ENCODE assay signal across 13 cellular contexts in genomic region chr6:120354452-120355098, GRCh38.
DNase-seq lines count a peak whose midpoint lies in the region; ATAC-seq lines count a peak whose summit lies in the region.
"Had no signal": no experiment of that assay in that cellular context is flagged by ENCODE, and none has a peak within 500 bp of the region (broad histone marks: within the 10 kb centered on the region; RNA-seq: fewer than 3 reads in every experiment).

No MANE protein-coding gene starts in this region.

- H4K20me1 ChIP-seq in BLaER1 treated with 17β-estradiol and CSF1 and Interleukin-3, amounts not matched to agents 10 nM and 100 nM: no peaks in the 10 kb centered on the region

- no CpG with 5 or more reads among the region's 1 CpG for WGBS in neuronal stem cell (ENCODE audit: extremely low coverage in 2 of 2, insufficient read length in 2 of 2, insufficient replicate concordance in 1 of 2), 2 donors

- no peak overlapping the region for H2AFZ ChIP-seq in neuronal stem cell (ENCODE audit: low read length)

- peak; percentile 67 for DNase-seq in M059J (ENCODE audit: low read depth)
- no peak for DNase-seq in activated naive CD8-positive, alpha-beta T cell treated with anti-CD3 and anti-CD28 coated beads, Interleukin-2, amount 50 U/mL, for 24 hours
- no peak for DNase-seq in retina
- DNase-seq in midbrain (lab: John Stamatoyannopoulos, UW): no peak
- no peak for DNase-seq in neuronal stem cell (ENCODE audit: low spot score)
- DNase-seq: AML-193; NCI-H2029 treated with DMSO at 0.1 percent for 48 hours; stimulated activated CD4-positive, alpha-beta T cell treated with anti-CD3 and anti-CD28 coated beads, Interleukin-2, amount 100 ng/mL, for 48 hours; stomach had no signal

- ATAC-seq in GM19397 (IDR thresholded peaks at IDR 0.05; ENCODE audit: unreplicated experiment) (peak; percentile 62), HG03025 (IDR thresholded peaks at IDR 0.05; ENCODE audit: low FRiP score, unreplicated experiment) (no peak)
- peak; percentile 57 for ATAC-seq in activated naive CD8-positive, alpha-beta T cell treated with anti-CD3 and anti-CD28 coated beads, Interleukin-2, amount 50 U/mL, for 24 hours

- H3K23ac ChIP-seq in neuronal stem cell (ENCODE audit: low read depth, low read length, poor library complexity): no peak overlapping the region

- H3K9ac ChIP-seq in BLaER1 treated with 17β-estradiol and CSF1 and Interleukin-3, amounts not matched to agents 10 nM and 100 nM: no peak overlapping the region
- no peak overlapping the region for H3K9ac ChIP-seq in neuronal stem cell (ENCODE audit: low read depth, low read length, poor library complexity)

- no peak overlapping the region for H4K91ac ChIP-seq in neuronal stem cell (ENCODE audit: low read depth, low read length, poor library complexity)

- H3K9me3 ChIP-seq in BLaER1 treated with 17β-estradiol and CSF1 and Interleukin-3, amounts not matched to agents 10 nM and 100 nM (replicated peaks in 1 of 11): peaks cover 20 to 32% (median 25%) of the 10 kb centered on the region in 11 experiments
- no peaks in the 10 kb centered on the region for H3K9me3 ChIP-seq in neuronal stem cell (replicated peaks in 1 of 2; ENCODE audit: control insufficient read depth in 2 of 2, insufficient read depth in 1 of 2, low read depth in 1 of 2, low read length in 2 of 2)

- H3K36me3 ChIP-seq in BLaER1 treated with 17β-estradiol and CSF1 and Interleukin-3, amounts not matched to agents 10 nM and 100 nM: no peaks in the 10 kb centered on the region
- no peaks in the 10 kb centered on the region for H3K36me3 ChIP-seq in neuronal stem cell (replicated peaks in 1 of 2; ENCODE audit: control insufficient read depth in 2 of 2, insufficient read depth in 2 of 2, low read length in 2 of 2)
- H3K36me3 ChIP-seq: stomach had no signal

- H3K27ac Mint-ChIP-seq in activated naive CD8-positive, alpha-beta T cell treated with anti-CD3 and anti-CD28 coated beads, Interleukin-2, amount 50 U/mL, for 24 hours: no peak overlapping the region
- H3K27ac Mint-ChIP-seq: dendritic cell treated with granulocyte-macrophage colony-stimulating factor and Interleukin-4, amounts not matched to agents 40 ng/mL and 50 ng/mL, for 4 days had no signal

- no peak overlapping the region for H3K18ac ChIP-seq in neuronal stem cell (ENCODE audit: low read length)

- H3K14ac ChIP-seq in neuronal stem cell (ENCODE audit: low read length): no peak overlapping the region

- H3K4me2 ChIP-seq in BLaER1 treated with 17β-estradiol and CSF1 and Interleukin-3, amounts not matched to agents 10 nM and 100 nM: peak overlapping the region in 10 of 11 experiments; percentile 14 to 49 (median 37); a peak in 17 of 22 replicates
- no peak overlapping the region for H3K4me2 ChIP-seq in neuronal stem cell (ENCODE audit: insufficient read depth, low read length, poor library complexity, severe bottlenecking)

- H2BK12ac ChIP-seq in neuronal stem cell (ENCODE audit: low read length): no peak overlapping the region

- no peak overlapping the region for H2BK120ac ChIP-seq in neuronal stem cell (ENCODE audit: low read depth, low read length)

- no peaks in the 10 kb centered on the region for H3K27me3 Mint-ChIP-seq in activated naive CD8-positive, alpha-beta T cell treated with anti-CD3 and anti-CD28 coated beads, Interleukin-2, amount 50 U/mL, for 24 hours
- H3K27me3 Mint-ChIP-seq: dendritic cell treated with granulocyte-macrophage colony-stimulating factor and Interleukin-4, amounts not matched to agents 40 ng/mL and 50 ng/mL, for 4 days had no signal

- H3K4me3 Mint-ChIP-seq in activated naive CD8-positive, alpha-beta T cell treated with anti-CD3 and anti-CD28 coated beads, Interleukin-2, amount 50 U/mL, for 24 hours: no peak overlapping the region
- H3K4me3 Mint-ChIP-seq: dendritic cell treated with granulocyte-macrophage colony-stimulating factor and Interleukin-4, amounts not matched to agents 40 ng/mL and 50 ng/mL, for 4 days had no signal

- no peak overlapping the region for H2BK5ac ChIP-seq in neuronal stem cell (ENCODE audit: low read length)

- H2BK15ac ChIP-seq in neuronal stem cell (ENCODE audit: low read length): no peak overlapping the region

- H4K8ac ChIP-seq in neuronal stem cell (ENCODE audit: low read depth, low read length): no peak overlapping the region

- H3K4me1 Mint-ChIP-seq in activated naive CD8-positive, alpha-beta T cell treated with anti-CD3 and anti-CD28 coated beads, Interleukin-2, amount 50 U/mL, for 24 hours: no peaks in the 10 kb centered on the region

- no peaks in the 10 kb centered on the region for H3K79me1 ChIP-seq in neuronal stem cell (ENCODE audit: low read depth, low read length)

- no peak overlapping the region for H3K4me3 ChIP-seq in BLaER1 treated with 17β-estradiol and CSF1 and Interleukin-3, amounts not matched to agents 10 nM and 100 nM
- H3K4me3 ChIP-seq in neuronal stem cell (ENCODE audit: low read length in 2 of 2): no peak overlapping the region
- H3K4me3 ChIP-seq: stomach had no signal

- H2AK5ac ChIP-seq in neuronal stem cell (ENCODE audit: low read depth, low read length): no peak overlapping the region

- peaks cover 15% of the 10 kb centered on the region for H3K9me3 Mint-ChIP-seq in activated naive CD8-positive, alpha-beta T cell treated with anti-CD3 and anti-CD28 coated beads, Interleukin-2, amount 50 U/mL, for 24 hours

- H3K4ac ChIP-seq in neuronal stem cell (ENCODE audit: low read length): no peak overlapping the region

- no peaks in the 10 kb centered on the region for H3K36me3 Mint-ChIP-seq in activated naive CD8-positive, alpha-beta T cell treated with anti-CD3 and anti-CD28 coated beads, Interleukin-2, amount 50 U/mL, for 24 hours (ENCODE audit: low read depth)

- no peaks in the 10 kb centered on the region for H3K27me3 ChIP-seq in BLaER1 treated with 17β-estradiol and CSF1 and Interleukin-3, amounts not matched to agents 10 nM and 100 nM
- H3K27me3 ChIP-seq in neuronal stem cell (ENCODE audit: control insufficient read depth in 3 of 3, insufficient read depth in 3 of 3, low read depth in 1 of 3, low read length in 3 of 3): no peaks in the 10 kb centered on the region
- H3K27me3 ChIP-seq: stomach had no signal

- H3K4me1 ChIP-seq in BLaER1 treated with 17β-estradiol and CSF1 and Interleukin-3, amounts not matched to agents 10 nM and 100 nM: peaks cover 3 to 10% (median 8%) of the 10 kb centered on the region in 10 experiments; a peak in 15 of 20 replicates
- no peaks in the 10 kb centered on the region for H3K4me1 ChIP-seq in neuronal stem cell (ENCODE audit: control insufficient read depth in 2 of 2, insufficient read depth in 1 of 2, low read depth in 1 of 2, low read length in 2 of 2)
- H3K4me1 ChIP-seq: stomach had no signal

- H3K27ac ChIP-seq in BLaER1 treated with 17β-estradiol and CSF1 and Interleukin-3, amounts not matched to agents 10 nM and 100 nM: no peak overlapping the region; a peak in 1 of 22 replicates
- no peak overlapping the region for H3K27ac ChIP-seq in neuronal stem cell (replicated peaks; ENCODE audit: low read length)
- H3K27ac ChIP-seq: stomach had no signal
